Comparison of ENCODE assay signal across 16 cellular contexts in the genomic region with DNA sequence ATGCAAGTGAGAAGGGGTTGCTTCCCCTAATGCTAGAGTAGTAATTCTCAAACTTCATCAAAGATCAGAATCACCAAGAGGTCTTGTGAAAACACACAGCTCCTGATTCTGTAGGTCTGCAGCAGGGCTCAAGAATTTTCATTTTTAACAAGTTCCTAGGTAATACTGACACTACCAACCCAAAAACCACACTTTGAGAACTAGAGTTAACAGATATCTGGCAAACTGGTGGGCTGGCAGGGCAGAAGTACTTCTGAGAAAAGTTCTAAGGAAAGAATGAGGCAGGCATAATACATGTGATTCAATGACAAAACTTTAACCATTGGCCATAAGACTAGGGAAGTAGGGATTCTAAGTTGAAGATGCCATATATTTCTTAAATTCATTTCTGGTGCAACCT. TPM values are rescaled to one million over a fixed set of nuclear protein-coding genes. Genes with fewer than 3 reads are reported as not detected.
DNase-seq lines count a peak whose midpoint lies in the region; ATAC-seq and TF ChIP-seq lines count a peak whose summit lies in the region.
"Had no signal": no experiment of that assay in that cellular context is flagged by ENCODE, and none has a peak within 500 bp of the region (broad histone marks: within the 10 kb centered on the region; RNA-seq: fewer than 3 reads in every experiment).

No MANE protein-coding gene starts in this region.

- H3K4me1 Mint-ChIP-seq in activated T-cell treated with anti-CD3 and anti-CD28 coated beads, Interleukin-2, amount 50 U/mL, for 72 hours (ENCODE audit: low read depth), result peaks cover 12% of the 10 kb centered on the region
- peaks cover 7% of the 10 kb centered on the region for H3K4me1 Mint-ChIP-seq in activated T-cell treated with anti-CD3 and anti-CD28 coated beads, Interleukin-2, amount 50 U/mL, for 24 hours (ENCODE audit: low read depth)
- H3K4me1 Mint-ChIP-seq in natural killer cell, result peaks cover 23 to 29% of the 10 kb centered on the region in 2 donors
- peaks cover 10 to 14% of the 10 kb centered on the region in 2 donors for H3K4me1 Mint-ChIP-seq in natural killer cell treated with Interleukin-12 subunit alpha and Interleukin-12 subunit beta and Interleukin-15 and Interleukin-18, amount 100 ng/mL, for 72 hours (ENCODE audit: low read depth in 2 of 2)
- H3K4me1 Mint-ChIP-seq in activated T-helper 1 cell treated with anti-CD3 and anti-CD28 coated beads, Interleukin-12 subunit alpha, Interleukin-12 subunit beta, Interleukin-2, Interleukin-4 antibody, amounts not matched to agents 30 ng/mL and 10 ng/mL and 1 ng/mL, durations not matched to agents 14 hours and 24 hours and 36 hours (ENCODE audit: low read depth), result peaks cover 5% of the 10 kb centered on the region
- H3K4me1 Mint-ChIP-seq: B cell had no signal

- intact Hi-C loops in natural killer cell (cut with micrococcal nuclease), result no loop called here
- intact Hi-C loops in activated T-helper 1 cell treated with anti-CD3 and anti-CD28 coated beads, Interleukin-12 subunit alpha, Interleukin-12 subunit beta, Interleukin-2, Interleukin-4 antibody, amounts not matched to agents 30 ng/mL and 10 ng/mL and 1 ng/mL, durations not matched to agents 14 hours and 24 hours and 36 hours (cut with micrococcal nuclease), result no loop called here

- no peak for TF ChIP-seq CTCF in natural killer cell (IDR thresholded peaks at IDR 0.05)

- H3K4me3 Mint-ChIP-seq in activated T-cell treated with anti-CD3 and anti-CD28 coated beads, Interleukin-2, amount 50 U/mL, for 72 hours, result no peak overlapping the region
- H3K4me3 Mint-ChIP-seq in activated T-cell treated with anti-CD3 and anti-CD28 coated beads, Interleukin-2, amount 50 U/mL, for 24 hours, result no peak overlapping the region
- no peak overlapping the region for H3K4me3 Mint-ChIP-seq in natural killer cell
- H3K4me3 Mint-ChIP-seq in natural killer cell treated with Interleukin-12 subunit alpha and Interleukin-12 subunit beta and Interleukin-15 and Interleukin-18, amount 100 ng/mL, for 72 hours, result no peak overlapping the region
- no peak overlapping the region for H3K4me3 Mint-ChIP-seq in activated T-helper 1 cell treated with anti-CD3 and anti-CD28 coated beads, Interleukin-12 subunit alpha, Interleukin-12 subunit beta, Interleukin-2, Interleukin-4 antibody, amounts not matched to agents 30 ng/mL and 10 ng/mL and 1 ng/mL, durations not matched to agents 14 hours and 24 hours and 36 hours
- H3K4me3 Mint-ChIP-seq: B cell; CD4-positive, alpha-beta T cell; CD8-positive, alpha-beta T cell had no signal

- no peaks in the 10 kb centered on the region for H3K27me3 Mint-ChIP-seq in activated T-cell treated with anti-CD3 and anti-CD28 coated beads, Interleukin-2, amount 50 U/mL, for 72 hours (ENCODE audit: low read depth)
- H3K27me3 Mint-ChIP-seq in activated T-cell treated with anti-CD3 and anti-CD28 coated beads, Interleukin-2, amount 50 U/mL, for 24 hours, result no peaks in the 10 kb centered on the region
- H3K27me3 Mint-ChIP-seq in natural killer cell (ENCODE audit: low read depth in 2 of 2), result no peaks in the 10 kb centered on the region
- H3K27me3 Mint-ChIP-seq in natural killer cell treated with Interleukin-12 subunit alpha and Interleukin-12 subunit beta and Interleukin-15 and Interleukin-18, amount 100 ng/mL, for 72 hours, result no peaks in the 10 kb centered on the region
- H3K27me3 Mint-ChIP-seq in activated T-helper 1 cell treated with anti-CD3 and anti-CD28 coated beads, Interleukin-12 subunit alpha, Interleukin-12 subunit beta, Interleukin-2, Interleukin-4 antibody, amounts not matched to agents 30 ng/mL and 10 ng/mL and 1 ng/mL, durations not matched to agents 14 hours and 24 hours and 36 hours (ENCODE audit: insufficient read depth), result peaks cover 6% of the 10 kb centered on the region
- H3K27me3 Mint-ChIP-seq: CD4-positive, alpha-beta T cell had no signal

- no peak for DNase-seq in activated T-cell treated with anti-CD3 and anti-CD28 coated beads, Interleukin-2, amount 50 U/mL, for 72 hours
- no peak for DNase-seq in activated T-cell treated with anti-CD3 and anti-CD28 coated beads, Interleukin-2, amount 50 U/mL, for 24 hours
- DNase-seq in natural killer cell (no peak), SKM-1 (lab: John Stamatoyannopoulos, UW; ENCODE audit: unreplicated experiment) (no peak)
- no peak for DNase-seq in natural killer cell treated with Interleukin-12 subunit alpha and Interleukin-12 subunit beta and Interleukin-15 and Interleukin-18, amount 100 ng/mL, for 72 hours (ENCODE audit: low spot score)
- no peak for DNase-seq in activated T-helper 1 cell treated with anti-CD3 and anti-CD28 coated beads, Interleukin-12 subunit alpha, Interleukin-12 subunit beta, Interleukin-2, Interleukin-4 antibody, amounts not matched to agents 30 ng/mL and 10 ng/mL and 1 ng/mL, durations not matched to agents 14 hours and 24 hours and 36 hours (ENCODE audit: low spot score)
- DNase-seq in stimulated activated CD8-positive, alpha-beta memory T cell treated with anti-CD3 and anti-CD28 coated beads, Interleukin-4, amount 100 ng/mL, for 48 hours, result no peak
- DNase-seq: AML-193; Caco-2; Calu3; CD4-positive, alpha-beta T cell; CD8-positive, alpha-beta T cell; DMS79 treated with DMSO at 0.1 percent for 48 hours; GF-D8 had no signal

- ATAC-seq in activated T-cell treated with anti-CD3 and anti-CD28 coated beads, Interleukin-2, amount 50 U/mL, for 72 hours (replicated peaks in 1 of 2), result peak; percentile 15 to 26
- peak; percentile 41 to 53 (median 48) for ATAC-seq in natural killer cell
- no peak for ATAC-seq in natural killer cell treated with Interleukin-12 subunit alpha and Interleukin-12 subunit beta and Interleukin-15 and Interleukin-18, amount 100 ng/mL, for 72 hours
- ATAC-seq: A549; CD8-positive, alpha-beta T cell had no signal

- peaks cover 4 to 6% of the 10 kb centered on the region in 2 donors for H3K36me3 Mint-ChIP-seq in activated T-cell treated with anti-CD3 and anti-CD28 coated beads, Interleukin-2, amount 50 U/mL, for 72 hours (ENCODE audit: insufficient read depth in 2 of 2)
- no peaks in the 10 kb centered on the region for H3K36me3 Mint-ChIP-seq in activated T-cell treated with anti-CD3 and anti-CD28 coated beads, Interleukin-2, amount 50 U/mL, for 24 hours (ENCODE audit: low read depth)
- no peaks in the 10 kb centered on the region for H3K36me3 Mint-ChIP-seq in natural killer cell
- H3K36me3 Mint-ChIP-seq in natural killer cell treated with Interleukin-12 subunit alpha and Interleukin-12 subunit beta and Interleukin-15 and Interleukin-18, amount 100 ng/mL, for 72 hours, result peaks cover 11% of the 10 kb centered on the region
- peaks cover 3% of the 10 kb centered on the region for H3K36me3 Mint-ChIP-seq in activated T-helper 1 cell treated with anti-CD3 and anti-CD28 coated beads, Interleukin-12 subunit alpha, Interleukin-12 subunit beta, Interleukin-2, Interleukin-4 antibody, amounts not matched to agents 30 ng/mL and 10 ng/mL and 1 ng/mL, durations not matched to agents 14 hours and 24 hours and 36 hours (ENCODE audit: low read depth)
- H3K36me3 Mint-ChIP-seq: CD8-positive, alpha-beta T cell had no signal

- no peak overlapping the region for H3K27ac Mint-ChIP-seq in activated T-cell treated with anti-CD3 and anti-CD28 coated beads, Interleukin-2, amount 50 U/mL, for 72 hours
- H3K27ac Mint-ChIP-seq in activated T-cell treated with anti-CD3 and anti-CD28 coated beads, Interleukin-2, amount 50 U/mL, for 24 hours, result no peak overlapping the region
- H3K27ac Mint-ChIP-seq in natural killer cell, result no peak overlapping the region
- no peak overlapping the region for H3K27ac Mint-ChIP-seq in natural killer cell treated with Interleukin-12 subunit alpha and Interleukin-12 subunit beta and Interleukin-15 and Interleukin-18, amount 100 ng/mL, for 72 hours
- H3K27ac Mint-ChIP-seq in activated T-helper 1 cell treated with anti-CD3 and anti-CD28 coated beads, Interleukin-12 subunit alpha, Interleukin-12 subunit beta, Interleukin-2, Interleukin-4 antibody, amounts not matched to agents 30 ng/mL and 10 ng/mL and 1 ng/mL, durations not matched to agents 14 hours and 24 hours and 36 hours, result peak overlapping the region; percentile 10
- H3K27ac Mint-ChIP-seq: B cell; CD4-positive, alpha-beta T cell; CD8-positive, alpha-beta T cell had no signal

- peaks cover 1 to 3% of the 10 kb centered on the region in 2 donors for H3K9me3 Mint-ChIP-seq in activated T-cell treated with anti-CD3 and anti-CD28 coated beads, Interleukin-2, amount 50 U/mL, for 72 hours
- H3K9me3 Mint-ChIP-seq in activated T-cell treated with anti-CD3 and anti-CD28 coated beads, Interleukin-2, amount 50 U/mL, for 24 hours, result peaks cover 4% of the 10 kb centered on the region
- peaks cover 0 to 4% of the 10 kb centered on the region in 2 donors for H3K9me3 Mint-ChIP-seq in natural killer cell
- peaks cover 3% of the 10 kb centered on the region for H3K9me3 Mint-ChIP-seq in natural killer cell treated with Interleukin-12 subunit alpha and Interleukin-12 subunit beta and Interleukin-15 and Interleukin-18, amount 100 ng/mL, for 72 hours
- peaks cover 12% of the 10 kb centered on the region for H3K9me3 Mint-ChIP-seq in activated T-helper 1 cell treated with anti-CD3 and anti-CD28 coated beads, Interleukin-12 subunit alpha, Interleukin-12 subunit beta, Interleukin-2, Interleukin-4 antibody, amounts not matched to agents 30 ng/mL and 10 ng/mL and 1 ng/mL, durations not matched to agents 14 hours and 24 hours and 36 hours

RNA-seq across cellular contexts. Expression of gene MINDY2, which starts 8.8 kb away (rescaled TPM):
- total RNA-seq in activated T-cell treated with anti-CD3 and anti-CD28 coated beads, Interleukin-2, amount 50 U/mL, for 72 hours, result 10 to 100 TPM; 10.6 to 12.3 TPM
- total RNA-seq in natural killer cell, result 10 to 100 TPM; 16.3 to 18.7 (median 18.3) TPM
- total RNA-seq in natural killer cell treated with Interleukin-12 subunit alpha and Interleukin-12 subunit beta and Interleukin-15 and Interleukin-18, amount 100 ng/mL, for 72 hours, result 10 to 100 TPM; 11.9 to 15.1 TPM
- total RNA-seq in activated T-helper 1 cell treated with anti-CD3 and anti-CD28 coated beads, Interleukin-12 subunit alpha, Interleukin-12 subunit beta, Interleukin-2, Interleukin-4 antibody, amounts not matched to agents 30 ng/mL and 10 ng/mL and 1 ng/mL, durations not matched to agents 14 hours and 24 hours and 36 hours, result 9.0 and 9.7 TPM in 2 replicates

RNA-seq across cellular contexts. Expression of gene ADAM10, which starts 12.8 kb away (rescaled TPM):
- 100 to 1,000 TPM in 1 of 2 donors, 10 to 100 TPM in 1; 96.5 to 108 TPM for total RNA-seq in activated T-cell treated with anti-CD3 and anti-CD28 coated beads, Interleukin-2, amount 50 U/mL, for 72 hours
- 100 to 1,000 TPM; 223 to 297 (median 259) TPM for total RNA-seq in natural killer cell
- total RNA-seq in natural killer cell treated with Interleukin-12 subunit alpha and Interleukin-12 subunit beta and Interleukin-15 and Interleukin-18, amount 100 ng/mL, for 72 hours, result 100 to 1,000 TPM in 1 of 2 donors, 10 to 100 TPM in 1; 89.9 to 122 TPM
- 98.7 and 116 TPM in 2 replicates for total RNA-seq in activated T-helper 1 cell treated with anti-CD3 and anti-CD28 coated beads, Interleukin-12 subunit alpha, Interleukin-12 subunit beta, Interleukin-2, Interleukin-4 antibody, amounts not matched to agents 30 ng/mL and 10 ng/mL and 1 ng/mL, durations not matched to agents 14 hours and 24 hours and 36 hours

Comparison
In these comparisons a context has a peak if more than half of its experiments do, and no peak if none do; other contexts are left out.
1. ATAC-seq: peak in activated T-cell treated with anti-CD3 and anti-CD28 coated beads, Interleukin-2, amount 50 U/mL, for 72 hours (2 of 2) and natural killer cell (3 of 3); none in natural killer cell treated with Interleukin-12 subunit alpha and Interleukin-12 subunit beta and Interleukin-15 and Interleukin-18, amount 100 ng/mL, for 72 hours (0 of 2).